In genomic region chr1:178692564-178693327, GRCh38 we compare ENCODE assay signal across 20 cellular contexts.
"Had no signal": no experiment of that assay in that cellular context is flagged by ENCODE, and none has a peak within 500 bp of the region (broad histone marks: within the 10 kb centered on the region; RNA-seq: fewer than 3 reads in every experiment).

No MANE protein-coding gene starts in this region.

- H3K4me3 Mint-ChIP-seq: activated naive CD8-positive, alpha-beta T cell treated with anti-CD3 and anti-CD28 coated beads for 36 hours; activated T-cell treated with anti-CD3 and anti-CD28 coated beads, Interleukin-2, amount 50 U/mL, for 4 hours; mesothelial cell of epicardium; nephron; type B pancreatic cell had no signal

- ATAC-seq: activated T-cell treated with anti-CD3 and anti-CD28 coated beads, Interleukin-2, amount 50 U/mL, for 4 hours; left lung; right cardiac atrium had no signal

- H3K27ac Mint-ChIP-seq: activated naive CD8-positive, alpha-beta T cell treated with anti-CD3 and anti-CD28 coated beads for 36 hours; activated T-helper 2 cell treated with anti-CD3 and anti-CD28 coated beads, Interferon-gamma antibody, Interleukin-2, Interleukin-4, amounts not matched to agents 10 μg/mL and 5 μg/mL and 100 μg/mL, durations not matched to agents 14 hours and 24 hours and 36 hours; mesothelial cell of epicardium; nephron; type B pancreatic cell had no signal

- H3K36me3 Mint-ChIP-seq: activated naive CD8-positive, alpha-beta T cell treated with anti-CD3 and anti-CD28 coated beads for 36 hours; mesothelial cell of epicardium; type B pancreatic cell had no signal

- H3K4me1 Mint-ChIP-seq: activated naive CD8-positive, alpha-beta T cell treated with anti-CD3 and anti-CD28 coated beads for 36 hours; mesothelial cell of epicardium had no signal

- DNase-seq: activated CD4-positive, alpha-beta T cell treated with anti-CD3 and anti-CD28 coated beads for 4 hours; activated CD4-positive, alpha-beta T cell treated with anti-CD3 and anti-CD28 coated beads, Interleukin-2, amount 50 U/mL, for 48 hours; activated CD4-positive, CD25-positive, alpha-beta regulatory T cell; activated CD8-positive, alpha-beta memory T cell treated with anti-CD3 and anti-CD28 coated beads, Interleukin-2, amount 50 U/mL, for 48 hours; activated naive CD4-positive, alpha-beta T cell; activated naive CD8-positive, alpha-beta T cell treated with anti-CD3 and anti-CD28 coated beads for 36 hours; activated T-cell treated with anti-CD3 and anti-CD28 coated beads, Interleukin-2, amount 50 U/mL, for 4 hours; central memory CD4-positive, alpha-beta T cell; effector memory CD4-positive, alpha-beta T cell; hippocampal formation; kidney glomerular epithelial cell; left lung; nucleus accumbens; right cardiac atrium; stimulated activated CD4-positive, alpha-beta T cell treated with anti-CD3 and anti-CD28 coated beads, Interleukin-4, amount 100 ng/mL, for 24 hours; stimulated activated naive CD4-positive, alpha-beta T cell treated with Interleukin-2 at 50 U/mL for 16 hours had no signal

- H3K9me3 Mint-ChIP-seq: activated naive CD8-positive, alpha-beta T cell treated with anti-CD3 and anti-CD28 coated beads for 36 hours; activated T-cell treated with anti-CD3 and anti-CD28 coated beads, Interleukin-2, amount 50 U/mL, for 4 hours; nephron; type B pancreatic cell had no signal

- H3K27me3 Mint-ChIP-seq: activated naive CD8-positive, alpha-beta T cell treated with anti-CD3 and anti-CD28 coated beads for 36 hours; type B pancreatic cell had no signal
